In genomic region chr5:176447982-176448608, GRCh38 we compare ENCODE assay signal across 1 cellular context.
TF ChIP-seq lines count a peak whose summit lies in the region.

Gene FAF2, plus strand, starts transcription at chr5:176448385. Its CDS starts 23 bp downstream, at chr5:176448408.

TF ChIP-seq in HepG2, 621 proteins besides CTCF, POLR2A, EP300 and RAD21 (continued from another document and continues in another):
- 0 out of 2 replicates have a peak, but pooled peaks have one; percentile 23 for TF ChIP-seq SMAD3 (CRISPR knock-in tag; IDR thresholded peaks at IDR 0.05)
- no peak for TF ChIP-seq RAD51 (IDR thresholded peaks at IDR 0.05; ENCODE audit: borderline replicate concordance)
- TF ChIP-seq ASH2L (IDR thresholded peaks at IDR 0.05; ENCODE audit: insufficient read length, low read depth, low read length): peak; percentile 86
- peak; percentile 89; the same call in 1 of the 2 replicates for TF ChIP-seq ZGPAT (CRISPR knock-in tag; IDR thresholded peaks at IDR 0.05)
- no peak for TF ChIP-seq PHB2 (IDR thresholded peaks at IDR 0.05; ENCODE audit: partially characterized antibody)
- peak; percentile 82 for TF ChIP-seq POLR2AphosphoS5 (IDR thresholded peaks at IDR 0.05; ENCODE audit: low read depth, low read length)
- no peak for TF ChIP-seq ZNF44 (CRISPR knock-in tag; IDR thresholded peaks at IDR 0.05)
- TF ChIP-seq ZNF333 (CRISPR knock-in tag; IDR thresholded peaks at IDR 0.05; ENCODE audit: borderline replicate concordance): peak; percentile 68; the same call in 1 of the 2 replicates
- TF ChIP-seq HINFP (CRISPR knock-in tag; IDR thresholded peaks at IDR 0.05; ENCODE audit: low read depth): no peak; the same call in 1 of the 2 replicates
- no peak for TF ChIP-seq ZNF598 (CRISPR knock-in tag; IDR thresholded peaks at IDR 0.05; ENCODE audit: borderline replicate concordance)
- TF ChIP-seq SYNCRIP (IDR thresholded peaks at IDR 0.05; ENCODE audit: insufficient read depth, low read depth, low read length): no peak
- TF ChIP-seq MNT (IDR thresholded peaks at IDR 0.05): peak; percentile 34; the same call in 1 of the 2 replicates
- peak; percentile 64; the same call in 1 of the 2 replicates for TF ChIP-seq KDM3A (CRISPR knock-in tag; IDR thresholded peaks at IDR 0.05; ENCODE audit: low read depth)
- 0 out of 2 replicates have a peak, but pooled peaks have one; percentile 30 for TF ChIP-seq MXD4 (CRISPR knock-in tag; IDR thresholded peaks at IDR 0.05)
- TF ChIP-seq ZNF235 (CRISPR knock-in tag; IDR thresholded peaks at IDR 0.05; ENCODE audit: borderline replicate concordance): 0 out of 2 replicates have a peak, but pooled peaks have one; percentile 55
- peak; percentile 72; the same call in 1 of the 2 replicates for TF ChIP-seq FOXK1 (CRISPR knock-in tag; IDR thresholded peaks at IDR 0.05; ENCODE audit: borderline replicate concordance, low read depth)
- 0 out of 2 replicates have a peak, but pooled peaks have one; percentile 50 for TF ChIP-seq ZNF678 (CRISPR knock-in tag; IDR thresholded peaks at IDR 0.05)
- TF ChIP-seq ZFP82 (CRISPR knock-in tag; IDR thresholded peaks at IDR 0.05; ENCODE audit: borderline replicate concordance): no peak; the same call in 1 of the 2 replicates
- TF ChIP-seq AGO2 (optimal IDR thresholded peaks at IDR 0.05; ENCODE audit: low read depth, low read length): peak; percentile 6
- TF ChIP-seq SALL2 (CRISPR knock-in tag; IDR thresholded peaks at IDR 0.05): peak; percentile 65; the same call in 1 of the 2 replicates
- peak; percentile 90 for TF ChIP-seq THAP11 (CRISPR knock-in tag; IDR thresholded peaks at IDR 0.05)
- TF ChIP-seq ATF4 (CRISPR knock-in tag; IDR thresholded peaks at IDR 0.05): peak in 1 of 2 experiments; percentile 16; a peak in 1 of 4 replicates
- peak; percentile 56; the same call in 1 of the 2 replicates for TF ChIP-seq DR1 (CRISPR knock-in tag; IDR thresholded peaks at IDR 0.05)
- peak; percentile 80 for TF ChIP-seq PHF8 (CRISPR knock-in tag; IDR thresholded peaks at IDR 0.05)
- peak; percentile 87 for TF ChIP-seq ELF3 (CRISPR knock-in tag; IDR thresholded peaks at IDR 0.05)
- no peak for TF ChIP-seq ATF6 (CRISPR knock-in tag; conservative IDR thresholded peaks at IDR 0.05)
- TF ChIP-seq ZNF776 (CRISPR knock-in tag; IDR thresholded peaks at IDR 0.05): peak; percentile 52; the same call in 1 of the 2 replicates
- peak; percentile 83 for TF ChIP-seq CREM (IDR thresholded peaks at IDR 0.05)
- no peak for TF ChIP-seq CREM (CRISPR knock-in tag; IDR thresholded peaks at IDR 0.05)
- no peak; the same call in 1 of the 2 replicates for TF ChIP-seq ZSCAN22 (CRISPR knock-in tag; IDR thresholded peaks at IDR 0.05)
- TF ChIP-seq DMAP1 (CRISPR knock-in tag; IDR thresholded peaks at IDR 0.05): peak; percentile 70; the same call in 1 of the 2 replicates
- no peak for TF ChIP-seq STAT5B (CRISPR knock-in tag; IDR thresholded peaks at IDR 0.05)
- no peak for TF ChIP-seq ZNF879 (CRISPR knock-in tag; IDR thresholded peaks at IDR 0.05)
- TF ChIP-seq CREB1 (IDR thresholded peaks at IDR 0.05): peak; percentile 87
- peak; percentile 70; the same call in 1 of the 2 replicates for TF ChIP-seq CREB1 (CRISPR knock-in tag; IDR thresholded peaks at IDR 0.05)
- TF ChIP-seq ZFP1 (CRISPR knock-in tag; IDR thresholded peaks at IDR 0.05): 0 out of 2 replicates have a peak, but pooled peaks have one; percentile 55
- peak; percentile 55; the same call in 1 of the 2 replicates for TF ChIP-seq PAXIP1 (CRISPR knock-in tag; conservative IDR thresholded peaks at IDR 0.05)
- TF ChIP-seq POLR2AphosphoS2 (IDR thresholded peaks at IDR 0.05; ENCODE audit: low read depth, low read length): no peak
- no peak for TF ChIP-seq ZSCAN12 (CRISPR knock-in tag; IDR thresholded peaks at IDR 0.05)
- TF ChIP-seq NONO (IDR thresholded peaks at IDR 0.05): no peak
- peak; percentile 88; the same call in 1 of the 2 replicates for TF ChIP-seq NONO (CRISPR knock-in tag; conservative IDR thresholded peaks at IDR 0.05)
- peak; percentile 6; the same call in 1 of the 2 replicates for TF ChIP-seq ZBTB2 (CRISPR knock-in tag; IDR thresholded peaks at IDR 0.05; ENCODE audit: low read depth)
- peak; percentile 41; the same call in 1 of the 2 replicates for TF ChIP-seq ZNF503 (CRISPR knock-in tag; IDR thresholded peaks at IDR 0.05)
- TF ChIP-seq KLF9 (CRISPR knock-in tag; IDR thresholded peaks at IDR 0.05; ENCODE audit: low read depth): no peak
- peak; percentile 27; the same call in 1 of the 2 replicates for TF ChIP-seq CBX5 (CRISPR knock-in tag; IDR thresholded peaks at IDR 0.05; ENCODE audit: borderline replicate concordance)
- TF ChIP-seq ZSCAN20 (CRISPR knock-in tag; IDR thresholded peaks at IDR 0.05; ENCODE audit: borderline replicate concordance): no peak
- no peak for TF ChIP-seq HNRNPH1 (optimal IDR thresholded peaks at IDR 0.05; ENCODE audit: low read depth, low read length)
- TF ChIP-seq HNRNPL (IDR thresholded peaks at IDR 0.05; ENCODE audit: low read depth, low read length): no peak
- TF ChIP-seq STAT6 (CRISPR knock-in tag; IDR thresholded peaks at IDR 0.05; ENCODE audit: borderline replicate concordance): no peak
- TF ChIP-seq ZNF790 (CRISPR knock-in tag; IDR thresholded peaks at IDR 0.05; ENCODE audit: borderline replicate concordance): peak; percentile 19; the same call in 1 of the 2 replicates
